In genomic region chr7:142420554-142421362, GRCh38 we compare ENCODE assay signal across 11 cellular contexts.
DNase-seq lines count a peak whose midpoint lies in the region; ATAC-seq and TF ChIP-seq lines count a peak whose summit lies in the region.
"Had no signal": no experiment of that assay in that cellular context is flagged by ENCODE, and none has a peak within 500 bp of the region (broad histone marks: within the 10 kb centered on the region; RNA-seq: fewer than 3 reads in every experiment).

No MANE protein-coding gene starts in this region.

- 58 to 62% methylated on average over 5 of the region's 5 CpGs for WGBS in lower leg skin, 2 donors

- no peaks in the 10 kb centered on the region for H3K4me1 ChIP-seq in naive thymus-derived CD4-positive, alpha-beta T cell (ENCODE audit: control insufficient read depth in 2 of 2, insufficient read depth in 2 of 2, low read length in 2 of 2)

- no peaks in the 10 kb centered on the region for H3K36me3 Mint-ChIP-seq in naive thymus-derived CD4-positive, alpha-beta T cell
- no peaks in the 10 kb centered on the region for H3K36me3 Mint-ChIP-seq in immature natural killer cell
- H3K36me3 Mint-ChIP-seq: brain had no signal

- H3K9me3 ChIP-seq in naive thymus-derived CD4-positive, alpha-beta T cell (ENCODE audit: control insufficient read depth in 2 of 3, low read length in 3 of 3): no peaks in the 10 kb centered on the region

- no peak for TF ChIP-seq EP300 in Ishikawa (IDR thresholded peaks at IDR 0.05; ENCODE audit: borderline replicate concordance)

- no peak for TF ChIP-seq POLR2A in lower leg skin (IDR thresholded peaks at IDR 0.05)

- TF ChIP-seq RAD21 in Ishikawa (IDR thresholded peaks at IDR 0.05; ENCODE audit: low read depth): peak; percentile 45

- CTCF ChIA-PET in naive thymus-derived CD4-positive, alpha-beta T cell (lab: Charles Lee): interaction anchor here (0.6 to 0.7 kb wide), 2 partner anchors 15 to 390 kb away, joined by 3 read pairs; no protein-coding TSS in a partner anchor

- DNase-seq in ELR (ENCODE audit: low read depth): peak; percentile 48
- DNase-seq in brain microvascular endothelial cell: peak; percentile 43
- no peak for DNase-seq in naive thymus-derived CD4-positive, alpha-beta T cell
- DNase-seq in lower leg skin (ENCODE audit: low spot score in 2 of 2): no peak
- DNase-seq in DMS53 (lab: John Stamatoyannopoulos, UW): no peak
- DNase-seq in immature natural killer cell: no peak
- DNase-seq: left ventricle myocardium superior; stimulated activated CD4-positive, alpha-beta T cell treated with anti-CD3 and anti-CD28 coated beads, Interleukin-4, amount 100 ng/mL, for 1 hour had no signal

- no peaks in the 10 kb centered on the region for H3K27me3 ChIP-seq in brain microvascular endothelial cell (replicated peaks)
- no peaks in the 10 kb centered on the region for H3K27me3 ChIP-seq in naive thymus-derived CD4-positive, alpha-beta T cell (ENCODE audit: control insufficient read depth in 2 of 2, insufficient read depth in 2 of 2, low read length in 2 of 2)

- H3K4me3 ChIP-seq in brain microvascular endothelial cell (ENCODE audit: low read depth, low read length): no peak overlapping the region
- H3K4me3 ChIP-seq in naive thymus-derived CD4-positive, alpha-beta T cell (ENCODE audit: low read length): no peak overlapping the region
- H3K4me3 ChIP-seq in lower leg skin (ENCODE audit: low read depth, poor library complexity, severe bottlenecking): no peak overlapping the region

- peaks cover 0 to 15% (median 13%) of the 10 kb centered on the region in 7 donors for H3K4me1 Mint-ChIP-seq in naive thymus-derived CD4-positive, alpha-beta T cell
- no peaks in the 10 kb centered on the region for H3K4me1 Mint-ChIP-seq in immature natural killer cell
- H3K4me1 Mint-ChIP-seq: brain had no signal

- TF ChIP-seq CTCF in brain microvascular endothelial cell (IDR thresholded peaks at IDR 0.05; ENCODE audit: low read depth, low read length, missing control alignments) (peak; percentile 82), lower leg skin (IDR thresholded peaks at IDR 0.05) (no peak)

- peaks cover 0 to 8% (median 0%) of the 10 kb centered on the region in 5 donors for H3K27me3 Mint-ChIP-seq in naive thymus-derived CD4-positive, alpha-beta T cell
- peaks cover 0 to 5% (median 5%) of the 10 kb centered on the region in 3 donors for H3K27me3 Mint-ChIP-seq in immature natural killer cell (ENCODE audit: low read depth in 3 of 3)
- H3K27me3 Mint-ChIP-seq: brain had no signal

- H3K9me3 Mint-ChIP-seq in naive thymus-derived CD4-positive, alpha-beta T cell: peaks cover 0 to 2% (median 0%) of the 10 kb centered on the region in 11 donors
- H3K9me3 Mint-ChIP-seq in immature natural killer cell: no peaks in the 10 kb centered on the region
- H3K9me3 Mint-ChIP-seq: brain had no signal

- peak; percentile 57 for ATAC-seq in naive thymus-derived CD4-positive, alpha-beta T cell
- ATAC-seq in GM18861 (IDR thresholded peaks at IDR 0.05; ENCODE audit: unreplicated experiment): no peak
- ATAC-seq: left ventricle myocardium superior had no signal

- in situ Hi-C loops in brain microvascular endothelial cell (cut with HindIII; ENCODE audit: low pct_ligation_motif_present, low sequenced_read_pairs): no loop called here

- intact Hi-C loops in naive thymus-derived CD4-positive, alpha-beta T cell (cut with micrococcal nuclease): no loop called here
- intact Hi-C loops in lower leg skin (cut with DNase I; ENCODE audit: low total_unique reads): no loop called here

- H3K4me3 Mint-ChIP-seq in naive thymus-derived CD4-positive, alpha-beta T cell: peak overlapping the region in 1 of 10 donors; percentile 38
- no peak overlapping the region for H3K4me3 Mint-ChIP-seq in immature natural killer cell
- H3K4me3 Mint-ChIP-seq: brain had no signal

- no peaks in the 10 kb centered on the region for H3K36me3 ChIP-seq in brain microvascular endothelial cell (replicated peaks)
- H3K36me3 ChIP-seq in naive thymus-derived CD4-positive, alpha-beta T cell (ENCODE audit: control insufficient read depth in 2 of 3, insufficient read depth in 3 of 3, low read length in 3 of 3): no peaks in the 10 kb centered on the region

- H3K27ac Mint-ChIP-seq in naive thymus-derived CD4-positive, alpha-beta T cell: peak overlapping the region in 1 of 9 donors; percentile 39
- H3K27ac Mint-ChIP-seq in immature natural killer cell: peak overlapping the region in 1 of 6 donors; percentile 8
- H3K27ac Mint-ChIP-seq: brain had no signal

- POLR2A ChIA-PET in naive thymus-derived CD4-positive, alpha-beta T cell (lab: Charles Lee): interaction anchor here (0.6 to 0.9 kb wide), 3 partner anchors 11 to 390 kb away, joined by 3 read pairs; no protein-coding TSS in a partner anchor

- no peak overlapping the region for H3K27ac ChIP-seq in brain microvascular endothelial cell
- H3K27ac ChIP-seq in naive thymus-derived CD4-positive, alpha-beta T cell (ENCODE audit: low read depth, low read length): no peak overlapping the region

TF ChIP-seq in Ishikawa, 13 proteins besides CTCF, POLR2A, EP300 and RAD21:
- no peak for TF ChIP-seq FOXM1 (IDR thresholded peaks at IDR 0.05; ENCODE audit: borderline replicate concordance, low read depth)
- no peak for TF ChIP-seq EGR1 (IDR thresholded peaks at IDR 0.05)
- TF ChIP-seq REST (IDR thresholded peaks at IDR 0.05; ENCODE audit: low read depth): peak; percentile 42; the same call in 1 of the 2 replicates
- no peak for TF ChIP-seq TEAD4 (IDR thresholded peaks at IDR 0.05)
- TF ChIP-seq USF1 (IDR thresholded peaks at IDR 0.05): no peak
- TF ChIP-seq CREB1 (IDR thresholded peaks at IDR 0.05; ENCODE audit: low read depth): no peak
- TF ChIP-seq TCF12 (IDR thresholded peaks at IDR 0.05; ENCODE audit: low read depth): no peak
- no peak for TF ChIP-seq CEBPB (IDR thresholded peaks at IDR 0.05)

Comparison
In these comparisons a context has a peak if more than half of its experiments do, and no peak if none do; other contexts are left out.
1. DNase-seq: peak in ELR (single experiment) and brain microvascular endothelial cell (single experiment); none in naive thymus-derived CD4-positive, alpha-beta T cell (0 of 9), lower leg skin (0 of 2), DMS53 (single experiment) and immature natural killer cell (0 of 3).